In the genomic region with DNA sequence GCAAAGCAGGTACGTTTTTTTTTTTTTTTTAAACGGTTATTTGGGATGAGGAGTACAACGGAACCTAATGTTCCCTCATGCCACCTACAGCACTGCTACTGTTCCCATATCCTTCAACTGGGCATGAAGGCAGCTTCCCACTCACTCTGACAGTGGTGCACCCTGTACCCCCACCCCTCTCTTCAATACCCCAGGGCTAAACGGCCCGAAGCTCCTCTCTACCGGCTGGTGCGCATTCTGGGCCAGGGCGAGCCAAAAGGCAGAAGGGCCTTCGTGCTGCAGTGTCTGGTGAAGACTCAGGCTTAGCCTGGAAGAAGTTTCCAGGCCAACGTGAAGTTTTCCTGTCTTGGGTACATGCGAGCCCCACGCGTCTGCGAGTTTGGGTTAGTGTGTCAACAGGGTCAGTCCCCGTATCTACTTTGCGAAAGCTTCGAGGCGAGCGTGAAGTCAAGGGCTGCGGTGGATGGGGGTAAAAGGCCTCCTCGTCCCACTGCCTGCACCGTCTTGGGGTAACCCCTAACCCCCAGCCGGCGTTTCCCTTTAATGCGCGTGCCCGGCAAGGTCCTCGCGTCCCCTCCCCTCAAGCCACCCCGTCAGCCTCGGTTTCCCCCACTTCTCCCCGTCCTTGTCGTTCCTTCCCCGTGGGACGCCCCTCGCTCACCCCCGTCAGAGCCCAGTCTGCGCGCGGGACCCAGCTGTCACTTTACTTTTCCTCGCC, we compare ENCODE assay signal across 8 cellular contexts. TPM values are rescaled to one million over a fixed set of nuclear protein-coding genes. Genes with fewer than 3 reads are reported as not detected.
A peak's percentile ranks its signal among the peaks of the same experiment; 100 is the strongest.
DNase-seq lines count a peak whose midpoint lies in the region; ATAC-seq and TF ChIP-seq lines count a peak whose summit lies in the region.

No MANE protein-coding gene starts in this region.

- H3K4me1 ChIP-seq in thymus (ENCODE audit: control insufficient read depth, insufficient read depth, low read length) = peaks cover 9% of the 10 kb centered on the region

- no peaks in the 10 kb centered on the region for H3K36me3 ChIP-seq in thymus (ENCODE audit: control insufficient read depth, insufficient read depth)

- H3K27ac ChIP-seq in thymus (ENCODE audit: low read depth) = peak overlapping the region; percentile 52

- WGBS in thymus = 31% methylated on average over 41 of the region's 41 CpGs

- peak overlapping the region; percentile 93 for H3K27ac Mint-ChIP-seq in dendritic cell treated with granulocyte-macrophage colony-stimulating factor and Interleukin-4, amounts not matched to agents 40 ng/mL and 50 ng/mL, for 4 days

- peak; percentile 40 for DNase-seq in RPMI7951 (ENCODE audit: low read depth)
- peak; percentile 48 for DNase-seq in medulla oblongata (ENCODE audit: extremely low spot score)
- DNase-seq in NCI-H2081 (lab: John Stamatoyannopoulos, UW) = no peak
- DNase-seq in GM13976 (ENCODE audit: low spot score) = no peak

- H3K27me3 Mint-ChIP-seq in dendritic cell treated with granulocyte-macrophage colony-stimulating factor and Interleukin-4, amounts not matched to agents 40 ng/mL and 50 ng/mL, for 4 days = peaks cover 19% of the 10 kb centered on the region

- no peaks in the 10 kb centered on the region for H3K9me3 ChIP-seq in thymus (ENCODE audit: control insufficient read depth)

- peak overlapping the region; percentile 99 for H3K4me3 ChIP-seq in thymus (ENCODE audit: low read length)

- TF ChIP-seq CTCF in GM13976 (IDR thresholded peaks at IDR 0.05; ENCODE audit: borderline replicate concordance, control extremely low read depth, extremely low read depth, insufficient read depth, missing control alignments) = no peak

- H3K4me3 Mint-ChIP-seq in dendritic cell treated with granulocyte-macrophage colony-stimulating factor and Interleukin-4, amounts not matched to agents 40 ng/mL and 50 ng/mL, for 4 days = peak overlapping the region; percentile 95

- H3K27me3 ChIP-seq in thymus (ENCODE audit: control insufficient read depth, insufficient read depth) = no peaks in the 10 kb centered on the region

- intact Hi-C loops in dendritic cell treated with granulocyte-macrophage colony-stimulating factor and Interleukin-4, amounts not matched to agents 40 ng/mL and 50 ng/mL, for 4 days (cut with micrococcal nuclease) = loop anchor here (2.0 to 10.0 kb wide), 4 partner anchors 18 to 610 kb away; no protein-coding TSS in a partner anchor

- H3K36me3 Mint-ChIP-seq in dendritic cell treated with granulocyte-macrophage colony-stimulating factor and Interleukin-4, amounts not matched to agents 40 ng/mL and 50 ng/mL, for 4 days (ENCODE audit: low read depth) = peaks cover 11% of the 10 kb centered on the region

- H3K9me3 Mint-ChIP-seq in dendritic cell treated with granulocyte-macrophage colony-stimulating factor and Interleukin-4, amounts not matched to agents 40 ng/mL and 50 ng/mL, for 4 days = no peaks in the 10 kb centered on the region

- H3K4me1 Mint-ChIP-seq in dendritic cell treated with granulocyte-macrophage colony-stimulating factor and Interleukin-4, amounts not matched to agents 40 ng/mL and 50 ng/mL, for 4 days (ENCODE audit: low read depth) = peaks cover 33% of the 10 kb centered on the region

- ATAC-seq in GM18520 (IDR thresholded peaks at IDR 0.05; ENCODE audit: unreplicated experiment) (peak; percentile 1), HG02571 (IDR thresholded peaks at IDR 0.05; ENCODE audit: unreplicated experiment) (peak; percentile 34)

- in situ Hi-C loops in GM13976 (cut with MboI; ENCODE audit: low sequenced_read_pairs, unreplicated experiment) = no loop called here

RNA-seq across cellular contexts. Expression of a gene that starts 0.8 kb away (rescaled TPM):
- total RNA-seq in RPMI7951 (2014; rRNA removed; shearing (Covaris generic)) = 91.9 and 121 TPM in 2 replicates
- polyA plus RNA-seq in thymus = 32.9 TPM

Comparison
In these comparisons a context has a peak if more than half of its experiments do, and no peak if none do; other contexts are left out.
1. DNase-seq: peak in RPMI7951 (single experiment) and medulla oblongata (single experiment); none in NCI-H2081 (0 of 2) and GM13976 (single experiment).